ENCODE assay signal across 1 cellular context in the genomic region with DNA sequence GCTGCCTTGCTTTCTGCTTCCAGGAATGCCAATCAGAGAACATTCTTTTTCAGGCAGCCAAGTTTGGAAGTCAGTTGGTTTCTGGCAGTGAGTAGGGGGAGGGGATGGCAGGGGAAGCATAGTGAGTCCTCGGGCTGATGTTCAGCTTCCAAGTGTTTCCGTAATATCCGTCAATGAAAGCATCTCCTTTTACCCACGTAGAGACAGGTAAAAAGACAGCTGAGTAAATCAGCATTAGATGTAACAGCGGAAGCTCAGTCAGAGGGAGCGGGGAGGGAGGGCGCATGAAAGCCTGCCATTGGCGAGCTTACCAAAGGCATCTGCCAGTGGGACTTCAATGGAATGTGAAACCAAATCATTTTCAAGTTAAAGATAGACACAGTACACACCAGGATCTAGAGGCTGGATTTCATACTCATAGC.
TF ChIP-seq lines count a peak whose summit lies in the region.

No MANE protein-coding gene starts in this region.

TF ChIP-seq in HEK293, 187 proteins besides CTCF, POLR2A, EP300 and RAD21 (continued from another document):
- no peak for TF ChIP-seq SP3 (tag by site-specific recombination; IDR thresholded peaks at IDR 0.05)
- TF ChIP-seq, protein P1, sequence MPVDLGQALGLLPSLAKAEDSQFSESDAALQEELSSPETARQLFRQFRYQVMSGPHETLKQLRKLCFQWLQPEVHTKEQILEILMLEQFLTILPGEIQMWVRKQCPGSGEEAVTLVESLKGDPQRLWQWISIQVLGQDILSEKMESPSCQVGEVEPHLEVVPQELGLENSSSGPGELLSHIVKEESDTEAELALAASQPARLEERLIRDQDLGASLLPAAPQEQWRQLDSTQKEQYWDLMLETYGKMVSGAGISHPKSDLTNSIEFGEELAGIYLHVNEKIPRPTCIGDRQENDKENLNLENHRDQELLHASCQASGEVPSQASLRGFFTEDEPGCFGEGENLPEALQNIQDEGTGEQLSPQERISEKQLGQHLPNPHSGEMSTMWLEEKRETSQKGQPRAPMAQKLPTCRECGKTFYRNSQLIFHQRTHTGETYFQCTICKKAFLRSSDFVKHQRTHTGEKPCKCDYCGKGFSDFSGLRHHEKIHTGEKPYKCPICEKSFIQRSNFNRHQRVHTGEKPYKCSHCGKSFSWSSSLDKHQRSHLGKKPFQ (tag by site-specific recombination; IDR thresholded peaks at IDR 0.05), result no peak
- TF ChIP-seq, protein P2, sequence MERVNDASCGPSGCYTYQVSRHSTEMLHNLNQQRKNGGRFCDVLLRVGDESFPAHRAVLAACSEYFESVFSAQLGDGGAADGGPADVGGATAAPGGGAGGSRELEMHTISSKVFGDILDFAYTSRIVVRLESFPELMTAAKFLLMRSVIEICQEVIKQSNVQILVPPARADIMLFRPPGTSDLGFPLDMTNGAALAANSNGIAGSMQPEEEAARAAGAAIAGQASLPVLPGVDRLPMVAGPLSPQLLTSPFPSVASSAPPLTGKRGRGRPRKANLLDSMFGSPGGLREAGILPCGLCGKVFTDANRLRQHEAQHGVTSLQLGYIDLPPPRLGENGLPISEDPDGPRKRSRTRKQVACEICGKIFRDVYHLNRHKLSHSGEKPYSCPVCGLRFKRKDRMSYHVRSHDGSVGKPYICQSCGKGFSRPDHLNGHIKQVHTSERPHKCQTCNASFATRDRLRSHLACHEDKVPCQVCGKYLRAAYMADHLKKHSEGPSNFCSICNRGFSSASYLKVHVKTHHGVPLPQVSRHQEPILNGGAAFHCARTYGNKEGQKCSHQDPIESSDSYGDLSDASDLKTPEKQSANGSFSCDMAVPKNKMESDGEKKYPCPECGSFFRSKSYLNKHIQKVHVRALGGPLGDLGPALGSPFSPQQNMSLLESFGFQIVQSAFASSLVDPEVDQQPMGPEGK (tag by site-specific recombination; IDR thresholded peaks at IDR 0.05), result no peak
